32 cellular contexts compared by ENCODE assay signal in the genomic region with DNA sequence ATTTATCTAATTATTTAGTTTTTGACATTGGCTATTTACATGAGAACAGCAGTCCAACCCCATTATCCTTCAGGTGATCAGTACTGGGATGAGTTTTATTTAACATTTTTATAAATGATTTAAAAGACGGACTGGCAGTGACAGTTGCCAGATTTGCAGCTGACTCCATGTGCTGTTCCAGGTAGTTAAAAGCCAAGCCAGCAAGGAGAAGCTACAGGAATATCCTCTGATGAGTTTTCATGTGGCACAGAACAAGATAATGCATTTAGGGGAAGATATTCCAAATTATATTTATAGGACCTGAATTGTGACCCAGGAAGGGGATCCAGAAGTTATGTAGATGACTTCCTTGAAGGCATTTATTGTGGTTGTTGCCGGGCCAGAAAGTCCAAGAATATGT. TPM values are rescaled to one million over a fixed set of nuclear protein-coding genes. Genes with fewer than 3 reads are reported as not detected.
DNase-seq lines count a peak whose midpoint lies in the region; ATAC-seq and TF ChIP-seq lines count a peak whose summit lies in the region.
"Had no signal": no experiment of that assay in that cellular context is flagged by ENCODE, and none has a peak within 500 bp of the region (broad histone marks: within the 10 kb centered on the region; RNA-seq: fewer than 3 reads in every experiment).

No MANE protein-coding gene starts in this region.

- no peak for TF ChIP-seq POLR2A in esophagus muscularis mucosa (IDR thresholded peaks at IDR 0.05; ENCODE audit: low read depth)
- TF ChIP-seq POLR2A in sigmoid colon (IDR thresholded peaks at IDR 0.05): no peak

- H3K27ac ChIP-seq in HUES48 (ENCODE audit: low read depth, low read length): peak overlapping the region; percentile 79
- H3K27ac ChIP-seq in esophagus muscularis mucosa (replicated peaks in 1 of 4): peak overlapping the region; percentile 6 to 53 (median 35)
- peak overlapping the region in 3 of 4 donors; percentile 17 to 58 (median 35) for H3K27ac ChIP-seq in sigmoid colon
- H3K27ac ChIP-seq: BLaER1 treated with 17β-estradiol and CSF1 and Interleukin-3, amounts not matched to agents 10 nM and 100 nM; epithelial cell of prostate; testis; VCaP had no signal

- POLR2A ChIA-PET in AG04449 (lab: Yijun Ruan, JAX): no interaction called here

- H3K4me1 ChIP-seq in HUES48 (ENCODE audit: control insufficient read depth, insufficient read depth, low read length) (peaks cover 79% of the 10 kb centered on the region), esophagus muscularis mucosa (peaks cover 52 to 100% (median 93%) of the 10 kb centered on the region in 4 donors), sigmoid colon (peaks cover 0 to 86% (median 68%) of the 10 kb centered on the region in 4 donors)

- H3K36me3 ChIP-seq in HUES48 (ENCODE audit: control insufficient read depth, insufficient read depth, low read length): no peaks in the 10 kb centered on the region
- no peaks in the 10 kb centered on the region for H3K36me3 ChIP-seq in esophagus muscularis mucosa
- H3K36me3 ChIP-seq in sigmoid colon: no peaks in the 10 kb centered on the region
- H3K36me3 ChIP-seq: heart right ventricle had no signal

- WGBS in esophagus muscularis mucosa: 57% methylated on average over 2 of the region's 2 CpGs
- 48 to 79% methylated on average over 2 of the region's 2 CpGs for WGBS in sigmoid colon, 2 donors

- H3K4me3 ChIP-seq in AG04449 (ENCODE audit: low read depth, low read length) (peak overlapping the region; percentile 12; the same call in 1 of the 2 replicates), HUES48 (ENCODE audit: low read depth, low read length) (peak overlapping the region; percentile 49), esophagus muscularis mucosa (no peak overlapping the region), sigmoid colon (no peak overlapping the region)
- H3K4me3 ChIP-seq: BLaER1 treated with 17β-estradiol and CSF1 and Interleukin-3, amounts not matched to agents 10 nM and 100 nM; coronary artery; heart right ventricle; lung; skin epidermis; testis had no signal

- no peak overlapping the region for H3K9ac ChIP-seq in HUES48 (ENCODE audit: low read depth, low read length)
- H3K9ac ChIP-seq: BLaER1 treated with 17β-estradiol and CSF1 and Interleukin-3, amounts not matched to agents 10 nM and 100 nM had no signal

- H3K9me3 ChIP-seq in HUES48 (ENCODE audit: control insufficient read depth, insufficient read depth, low read length) (no peaks in the 10 kb centered on the region), esophagus muscularis mucosa (no peaks in the 10 kb centered on the region), sigmoid colon (no peaks in the 10 kb centered on the region)
- H3K9me3 ChIP-seq: heart right ventricle, testis had no signal

- intact Hi-C loops in esophagus muscularis mucosa (cut with DNase I) (no loop called here), sigmoid colon (cut with DNase I) (no loop called here)

- H3K27me3 ChIP-seq in HUES48 (ENCODE audit: control insufficient read depth, insufficient read depth, low read length) (no peaks in the 10 kb centered on the region), esophagus muscularis mucosa (no peaks in the 10 kb centered on the region), sigmoid colon (no peaks in the 10 kb centered on the region)
- H3K27me3 ChIP-seq: BLaER1 treated with 17β-estradiol and CSF1 and Interleukin-3, amounts not matched to agents 10 nM and 100 nM; heart right ventricle; testis had no signal

- DNase-seq in AG04449 (ENCODE audit: low read depth, low spot score) (no peak), esophagus muscularis mucosa (ENCODE audit: extremely low spot score) (no peak), sigmoid colon (no peak), RPMI8226 (no peak)
- DNase-seq in stimulated activated CD4-positive, alpha-beta T cell treated with anti-CD3 and anti-CD28 coated beads, Interleukin-2, amount 100 ng/mL, for 48 hours: no peak
- DNase-seq: ACHN; activated CD4-positive, alpha-beta T cell treated with anti-CD3 and anti-CD28 coated beads, Interleukin-2, amount 10 ng/mL, durations not matched to agents 7 days and 5 days; activated effector memory CD4-positive, alpha-beta T cell treated with anti-CD3 and anti-CD28 coated beads, Interleukin-2, amount 50 U/mL, for 16 hours; activated naive CD8-positive, alpha-beta T cell treated with anti-CD3 and anti-CD28 coated beads, Interleukin-2, amount 10 ng/mL, durations not matched to agents 7 days and 5 days; caudate nucleus; DMS53; effector memory CD4-positive, alpha-beta T cell; foreskin fibroblast; heart right ventricle; natural killer cell; NCI-H146; NCI-H2107; NCI-H345; occipital lobe; SHP77; stimulated activated naive CD4-positive, alpha-beta T cell treated with Interleukin-2 at 50 U/mL for 16 hours; T-helper 9 cell; testis had no signal

- CTCF ChIA-PET in AG04449 (lab: Yijun Ruan, JAX): interaction anchor here (0.9 to 2.1 kb wide), 4 partner anchors 13 to 171 kb away, joined by 3 to 9 read pairs (median 5); no protein-coding TSS in a partner anchor

- TF ChIP-seq EP300 in esophagus muscularis mucosa (IDR thresholded peaks at IDR 0.05) (no peak), sigmoid colon (IDR thresholded peaks at IDR 0.05) (no peak)

- no peak for ATAC-seq in HG03442 (IDR thresholded peaks at IDR 0.05; ENCODE audit: unreplicated experiment)
- ATAC-seq: HCT116, natural killer cell had no signal

- no peak for TF ChIP-seq CTCF in AG04449 (IDR thresholded peaks at IDR 0.05; ENCODE audit: insufficient read depth, low read length, missing control alignments)
- TF ChIP-seq CTCF in esophagus muscularis mucosa (IDR thresholded peaks at IDR 0.05): no peak
- TF ChIP-seq CTCF in sigmoid colon (IDR thresholded peaks at IDR 0.05): no peak

RNA-seq across cellular contexts. Expression of gene SOCS5, which starts 6.6 kb away (rescaled TPM):
- total RNA-seq in esophagus muscularis mucosa: 10 to 100 TPM; 47.2 to 73.5 (median 59.5) TPM
- total RNA-seq in sigmoid colon: 10 to 100 TPM; 39.0 to 59.0 (median 49.1) TPM
- 1 to 10 TPM; 3.9 to 7.8 (median 7.4) TPM for polyA plus RNA-seq in sigmoid colon

Comparison
In these comparisons a context has a peak if more than half of its experiments do, and no peak if none do; other contexts are left out.
1. H3K4me3 ChIP-seq: peak in AG04449 (single experiment) and HUES48 (single experiment); none in esophagus muscularis mucosa (0 of 4) and sigmoid colon (0 of 4).
2. Peak in every context shown above with its lines, with median percentiles within 50 percentile points of each other: H3K27ac ChIP-seq.